Comparison of ENCODE assay signal across 2 cellular contexts in the genomic region with DNA sequence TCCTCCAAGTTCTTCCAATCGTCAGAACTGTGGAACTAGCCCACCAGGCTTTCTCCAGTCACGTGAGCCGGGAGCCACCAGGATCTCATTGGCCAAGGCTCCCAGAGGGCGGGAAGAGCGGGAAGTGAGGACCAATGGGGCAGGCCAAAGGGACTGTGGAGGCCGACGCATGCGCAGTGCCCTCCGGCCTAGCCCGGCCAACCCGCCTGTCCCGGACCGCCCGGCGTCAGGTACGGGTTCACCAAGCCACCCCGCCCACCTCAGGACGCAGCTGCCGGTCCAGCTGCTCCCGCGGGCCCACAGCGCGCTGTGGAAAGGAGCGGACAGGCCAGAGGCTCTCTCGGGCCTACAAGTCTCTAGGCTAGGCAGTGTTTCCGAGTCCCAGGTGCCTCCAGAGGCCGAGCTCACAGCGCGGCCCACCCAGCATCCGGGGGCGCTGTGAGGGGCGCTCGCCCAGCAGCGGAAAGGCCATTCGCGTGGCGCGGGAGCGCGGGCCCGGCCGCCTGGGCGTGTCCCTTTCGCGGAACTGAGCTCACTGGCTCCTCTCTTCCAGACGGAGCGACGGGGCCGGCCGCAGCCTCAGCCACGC.
TF ChIP-seq lines count a peak whose summit lies in the region.

No MANE protein-coding gene starts in this region.

TF ChIP-seq in Ishikawa, 13 proteins besides CTCF, POLR2A, EP300 and RAD21:
- TF ChIP-seq NFIC (IDR thresholded peaks at IDR 0.05) (no peak), TEAD4 (IDR thresholded peaks at IDR 0.05) (no peak), REST (IDR thresholded peaks at IDR 0.05; ENCODE audit: low read depth) (no peak), ZBTB7A (IDR thresholded peaks at IDR 0.05; ENCODE audit: low read depth) (no peak), TCF12 (IDR thresholded peaks at IDR 0.05; ENCODE audit: low read depth) (no peak), TAF1 (IDR thresholded peaks at IDR 0.05; ENCODE audit: low read depth) (no peak)
- TF ChIP-seq, protein P1, sequence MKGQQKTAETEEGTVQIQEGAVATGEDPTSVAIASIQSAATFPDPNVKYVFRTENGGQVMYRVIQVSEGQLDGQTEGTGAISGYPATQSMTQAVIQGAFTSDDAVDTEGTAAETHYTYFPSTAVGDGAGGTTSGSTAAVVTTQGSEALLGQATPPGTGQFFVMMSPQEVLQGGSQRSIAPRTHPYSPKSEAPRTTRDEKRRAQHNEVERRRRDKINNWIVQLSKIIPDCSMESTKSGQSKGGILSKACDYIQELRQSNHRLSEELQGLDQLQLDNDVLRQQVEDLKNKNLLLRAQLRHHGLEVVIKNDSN (IDR thresholded peaks at IDR 0.05): peak; percentile 23; the same call in 1 of the 2 replicates
- TF ChIP-seq, protein P2, sequence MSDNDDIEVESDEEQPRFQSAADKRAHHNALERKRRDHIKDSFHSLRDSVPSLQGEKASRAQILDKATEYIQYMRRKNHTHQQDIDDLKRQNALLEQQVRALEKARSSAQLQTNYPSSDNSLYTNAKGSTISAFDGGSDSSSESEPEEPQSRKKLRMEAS (IDR thresholded peaks at IDR 0.05): no peak

TF ChIP-seq in K562, 482 proteins besides CTCF, POLR2A, EP300 and RAD21 (continues in another document):
- TF ChIP-seq NR3C1 (CRISPR knock-in tag; IDR thresholded peaks at IDR 0.05) (peak; percentile 87; the same call in 1 of the 2 replicates), ZNF224 (CRISPR knock-in tag; IDR thresholded peaks at IDR 0.05) (peak; percentile 86; the same call in 1 of the 2 replicates), MEIS2 (IDR thresholded peaks at IDR 0.05; ENCODE audit: partially characterized antibody) (peak; percentile 60), SMAD1 (IDR thresholded peaks at IDR 0.05; ENCODE audit: low read depth, low read length, partially characterized antibody) (no peak), CCAR2 (IDR thresholded peaks at IDR 0.05; ENCODE audit: low read depth, low read length) (no peak), MEF2A (IDR thresholded peaks at IDR 0.05; ENCODE audit: control insufficient read depth, low read depth, low read length) (no peak), NFATC3 (IDR thresholded peaks at IDR 0.05) (no peak), ZFPM2 (CRISPR knock-in tag; IDR thresholded peaks at IDR 0.05) (no peak), ZKSCAN1 (IDR thresholded peaks at IDR 0.05; ENCODE audit: low read depth, low read length) (no peak), TGIF2 (CRISPR knock-in tag; IDR thresholded peaks at IDR 0.05) (peak; percentile 88; the same call in 1 of the 2 replicates), NR1H2 (CRISPR knock-in tag; IDR thresholded peaks at IDR 0.05) (0 out of 2 replicates have a peak, but pooled peaks have one; percentile 40), ZNF282 (CRISPR knock-in tag; IDR thresholded peaks at IDR 0.05) (no peak), POU5F1 (IDR thresholded peaks at IDR 0.05; ENCODE audit: borderline replicate concordance, low read depth, low read length, partially characterized antibody) (no peak), MCM2 (IDR thresholded peaks at IDR 0.05; ENCODE audit: low read depth) (no peak), SFPQ (IDR thresholded peaks at IDR 0.05; ENCODE audit: low read depth, low read length) (no peak), NR2C2 (CRISPR knock-in tag; IDR thresholded peaks at IDR 0.05) (no peak), NR2C2 (tag; IDR thresholded peaks at IDR 0.05) (peak; percentile 42), BRD9 (IDR thresholded peaks at IDR 0.05; ENCODE audit: low read depth, partially characterized antibody) (no peak), PREB (CRISPR knock-in tag; IDR thresholded peaks at IDR 0.05) (no peak), ZNF23 (CRISPR knock-in tag; IDR thresholded peaks at IDR 0.05) (no peak), RFX7 (CRISPR knock-in tag; IDR thresholded peaks at IDR 0.05) (no peak), NRF1 (conservative IDR thresholded peaks at IDR 0.05 in 1 of 2, IDR thresholded peaks at IDR 0.05 in 1 of 2) (peak; percentile 94 to 95)
- TF ChIP-seq, protein P3, sequence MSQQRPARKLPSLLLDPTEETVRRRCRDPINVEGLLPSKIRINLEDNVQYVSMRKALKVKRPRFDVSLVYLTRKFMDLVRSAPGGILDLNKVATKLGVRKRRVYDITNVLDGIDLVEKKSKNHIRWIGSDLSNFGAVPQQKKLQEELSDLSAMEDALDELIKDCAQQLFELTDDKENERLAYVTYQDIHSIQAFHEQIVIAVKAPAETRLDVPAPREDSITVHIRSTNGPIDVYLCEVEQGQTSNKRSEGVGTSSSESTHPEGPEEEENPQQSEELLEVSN (IDR thresholded peaks at IDR 0.05; ENCODE audit: borderline replicate concordance in 1 of 2, extremely low read depth in 1 of 2, insufficient read depth in 1 of 2, insufficient read length in 1 of 2, low read depth in 1 of 2, low read length in 1 of 2, poor library complexity in 1 of 2, severe bottlenecking in 1 of 2): peak; percentile 94 to 96
- TF ChIP-seq, protein P4, sequence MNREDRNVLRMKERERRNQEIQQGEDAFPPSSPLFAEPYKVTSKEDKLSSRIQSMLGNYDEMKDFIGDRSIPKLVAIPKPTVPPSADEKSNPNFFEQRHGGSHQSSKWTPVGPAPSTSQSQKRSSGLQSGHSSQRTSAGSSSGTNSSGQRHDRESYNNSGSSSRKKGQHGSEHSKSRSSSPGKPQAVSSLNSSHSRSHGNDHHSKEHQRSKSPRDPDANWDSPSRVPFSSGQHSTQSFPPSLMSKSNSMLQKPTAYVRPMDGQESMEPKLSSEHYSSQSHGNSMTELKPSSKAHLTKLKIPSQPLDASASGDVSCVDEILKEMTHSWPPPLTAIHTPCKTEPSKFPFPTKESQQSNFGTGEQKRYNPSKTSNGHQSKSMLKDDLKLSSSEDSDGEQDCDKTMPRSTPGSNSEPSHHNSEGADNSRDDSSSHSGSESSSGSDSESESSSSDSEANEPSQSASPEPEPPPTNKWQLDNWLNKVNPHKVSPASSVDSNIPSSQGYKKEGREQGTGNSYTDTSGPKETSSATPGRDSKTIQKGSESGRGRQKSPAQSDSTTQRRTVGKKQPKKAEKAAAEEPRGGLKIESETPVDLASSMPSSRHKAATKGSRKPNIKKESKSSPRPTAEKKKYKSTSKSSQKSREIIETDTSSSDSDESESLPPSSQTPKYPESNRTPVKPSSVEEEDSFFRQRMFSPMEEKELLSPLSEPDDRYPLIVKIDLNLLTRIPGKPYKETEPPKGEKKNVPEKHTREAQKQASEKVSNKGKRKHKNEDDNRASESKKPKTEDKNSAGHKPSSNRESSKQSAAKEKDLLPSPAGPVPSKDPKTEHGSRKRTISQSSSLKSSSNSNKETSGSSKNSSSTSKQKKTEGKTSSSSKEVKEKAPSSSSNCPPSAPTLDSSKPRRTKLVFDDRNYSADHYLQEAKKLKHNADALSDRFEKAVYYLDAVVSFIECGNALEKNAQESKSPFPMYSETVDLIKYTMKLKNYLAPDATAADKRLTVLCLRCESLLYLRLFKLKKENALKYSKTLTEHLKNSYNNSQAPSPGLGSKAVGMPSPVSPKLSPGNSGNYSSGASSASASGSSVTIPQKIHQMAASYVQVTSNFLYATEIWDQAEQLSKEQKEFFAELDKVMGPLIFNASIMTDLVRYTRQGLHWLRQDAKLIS (CRISPR knock-in tag; IDR thresholded peaks at IDR 0.05): no peak
- TF ChIP-seq, protein P5, sequence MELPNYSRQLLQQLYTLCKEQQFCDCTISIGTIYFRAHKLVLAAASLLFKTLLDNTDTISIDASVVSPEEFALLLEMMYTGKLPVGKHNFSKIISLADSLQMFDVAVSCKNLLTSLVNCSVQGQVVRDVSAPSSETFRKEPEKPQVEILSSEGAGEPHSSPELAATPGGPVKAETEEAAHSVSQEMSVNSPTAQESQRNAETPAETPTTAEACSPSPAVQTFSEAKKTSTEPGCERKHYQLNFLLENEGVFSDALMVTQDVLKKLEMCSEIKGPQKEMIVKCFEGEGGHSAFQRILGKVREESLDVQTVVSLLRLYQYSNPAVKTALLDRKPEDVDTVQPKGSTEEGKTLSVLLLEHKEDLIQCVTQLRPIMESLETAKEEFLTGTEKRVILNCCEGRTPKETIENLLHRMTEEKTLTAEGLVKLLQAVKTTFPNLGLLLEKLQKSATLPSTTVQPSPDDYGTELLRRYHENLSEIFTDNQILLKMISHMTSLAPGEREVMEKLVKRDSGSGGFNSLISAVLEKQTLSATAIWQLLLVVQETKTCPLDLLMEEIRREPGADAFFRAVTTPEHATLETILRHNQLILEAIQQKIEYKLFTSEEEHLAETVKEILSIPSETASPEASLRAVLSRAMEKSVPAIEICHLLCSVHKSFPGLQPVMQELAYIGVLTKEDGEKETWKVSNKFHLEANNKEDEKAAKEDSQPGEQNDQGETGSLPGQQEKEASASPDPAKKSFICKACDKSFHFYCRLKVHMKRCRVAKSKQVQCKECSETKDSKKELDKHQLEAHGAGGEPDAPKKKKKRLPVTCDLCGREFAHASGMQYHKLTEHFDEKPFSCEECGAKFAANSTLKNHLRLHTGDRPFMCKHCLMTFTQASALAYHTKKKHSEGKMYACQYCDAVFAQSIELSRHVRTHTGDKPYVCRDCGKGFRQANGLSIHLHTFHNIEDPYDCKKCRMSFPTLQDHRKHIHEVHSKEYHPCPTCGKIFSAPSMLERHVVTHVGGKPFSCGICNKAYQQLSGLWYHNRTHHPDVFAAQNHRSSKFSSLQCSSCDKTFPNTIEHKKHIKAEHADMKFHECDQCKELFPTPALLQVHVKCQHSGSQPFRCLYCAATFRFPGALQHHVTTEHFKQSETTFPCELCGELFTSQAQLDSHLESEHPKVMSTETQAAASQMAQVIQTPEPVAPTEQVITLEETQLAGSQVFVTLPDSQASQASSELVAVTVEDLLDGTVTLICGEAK (IDR thresholded peaks at IDR 0.05): no peak
- TF ChIP-seq, protein P5 (CRISPR knock-in tag; IDR thresholded peaks at IDR 0.05): peak; percentile 65; the same call in 1 of the 2 replicates
- TF ChIP-seq, protein P6, sequence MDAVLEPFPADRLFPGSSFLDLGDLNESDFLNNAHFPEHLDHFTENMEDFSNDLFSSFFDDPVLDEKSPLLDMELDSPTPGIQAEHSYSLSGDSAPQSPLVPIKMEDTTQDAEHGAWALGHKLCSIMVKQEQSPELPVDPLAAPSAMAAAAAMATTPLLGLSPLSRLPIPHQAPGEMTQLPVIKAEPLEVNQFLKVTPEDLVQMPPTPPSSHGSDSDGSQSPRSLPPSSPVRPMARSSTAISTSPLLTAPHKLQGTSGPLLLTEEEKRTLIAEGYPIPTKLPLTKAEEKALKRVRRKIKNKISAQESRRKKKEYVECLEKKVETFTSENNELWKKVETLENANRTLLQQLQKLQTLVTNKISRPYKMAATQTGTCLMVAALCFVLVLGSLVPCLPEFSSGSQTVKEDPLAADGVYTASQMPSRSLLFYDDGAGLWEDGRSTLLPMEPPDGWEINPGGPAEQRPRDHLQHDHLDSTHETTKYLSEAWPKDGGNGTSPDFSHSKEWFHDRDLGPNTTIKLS (IDR thresholded peaks at IDR 0.05; ENCODE audit: borderline replicate concordance, low read depth): peak; percentile 56; the same call in 1 of the 2 replicates
- TF ChIP-seq, protein P7, sequence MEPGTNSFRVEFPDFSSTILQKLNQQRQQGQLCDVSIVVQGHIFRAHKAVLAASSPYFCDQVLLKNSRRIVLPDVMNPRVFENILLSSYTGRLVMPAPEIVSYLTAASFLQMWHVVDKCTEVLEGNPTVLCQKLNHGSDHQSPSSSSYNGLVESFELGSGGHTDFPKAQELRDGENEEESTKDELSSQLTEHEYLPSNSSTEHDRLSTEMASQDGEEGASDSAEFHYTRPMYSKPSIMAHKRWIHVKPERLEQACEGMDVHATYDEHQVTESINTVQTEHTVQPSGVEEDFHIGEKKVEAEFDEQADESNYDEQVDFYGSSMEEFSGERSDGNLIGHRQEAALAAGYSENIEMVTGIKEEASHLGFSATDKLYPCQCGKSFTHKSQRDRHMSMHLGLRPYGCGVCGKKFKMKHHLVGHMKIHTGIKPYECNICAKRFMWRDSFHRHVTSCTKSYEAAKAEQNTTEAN (CRISPR knock-in tag; IDR thresholded peaks at IDR 0.05): 0 out of 2 replicates have a peak, but pooled peaks have one; percentile 51
